1 cellular context compared by ENCODE assay signal in genomic region chr14:76023757-76024156, GRCh38.
TF ChIP-seq lines count a peak whose summit lies in the region.

No MANE protein-coding gene starts in this region.

TF ChIP-seq in GM23338, 12 proteins besides CTCF, POLR2A, EP300 and RAD21:
- TF ChIP-seq, protein P1, sequence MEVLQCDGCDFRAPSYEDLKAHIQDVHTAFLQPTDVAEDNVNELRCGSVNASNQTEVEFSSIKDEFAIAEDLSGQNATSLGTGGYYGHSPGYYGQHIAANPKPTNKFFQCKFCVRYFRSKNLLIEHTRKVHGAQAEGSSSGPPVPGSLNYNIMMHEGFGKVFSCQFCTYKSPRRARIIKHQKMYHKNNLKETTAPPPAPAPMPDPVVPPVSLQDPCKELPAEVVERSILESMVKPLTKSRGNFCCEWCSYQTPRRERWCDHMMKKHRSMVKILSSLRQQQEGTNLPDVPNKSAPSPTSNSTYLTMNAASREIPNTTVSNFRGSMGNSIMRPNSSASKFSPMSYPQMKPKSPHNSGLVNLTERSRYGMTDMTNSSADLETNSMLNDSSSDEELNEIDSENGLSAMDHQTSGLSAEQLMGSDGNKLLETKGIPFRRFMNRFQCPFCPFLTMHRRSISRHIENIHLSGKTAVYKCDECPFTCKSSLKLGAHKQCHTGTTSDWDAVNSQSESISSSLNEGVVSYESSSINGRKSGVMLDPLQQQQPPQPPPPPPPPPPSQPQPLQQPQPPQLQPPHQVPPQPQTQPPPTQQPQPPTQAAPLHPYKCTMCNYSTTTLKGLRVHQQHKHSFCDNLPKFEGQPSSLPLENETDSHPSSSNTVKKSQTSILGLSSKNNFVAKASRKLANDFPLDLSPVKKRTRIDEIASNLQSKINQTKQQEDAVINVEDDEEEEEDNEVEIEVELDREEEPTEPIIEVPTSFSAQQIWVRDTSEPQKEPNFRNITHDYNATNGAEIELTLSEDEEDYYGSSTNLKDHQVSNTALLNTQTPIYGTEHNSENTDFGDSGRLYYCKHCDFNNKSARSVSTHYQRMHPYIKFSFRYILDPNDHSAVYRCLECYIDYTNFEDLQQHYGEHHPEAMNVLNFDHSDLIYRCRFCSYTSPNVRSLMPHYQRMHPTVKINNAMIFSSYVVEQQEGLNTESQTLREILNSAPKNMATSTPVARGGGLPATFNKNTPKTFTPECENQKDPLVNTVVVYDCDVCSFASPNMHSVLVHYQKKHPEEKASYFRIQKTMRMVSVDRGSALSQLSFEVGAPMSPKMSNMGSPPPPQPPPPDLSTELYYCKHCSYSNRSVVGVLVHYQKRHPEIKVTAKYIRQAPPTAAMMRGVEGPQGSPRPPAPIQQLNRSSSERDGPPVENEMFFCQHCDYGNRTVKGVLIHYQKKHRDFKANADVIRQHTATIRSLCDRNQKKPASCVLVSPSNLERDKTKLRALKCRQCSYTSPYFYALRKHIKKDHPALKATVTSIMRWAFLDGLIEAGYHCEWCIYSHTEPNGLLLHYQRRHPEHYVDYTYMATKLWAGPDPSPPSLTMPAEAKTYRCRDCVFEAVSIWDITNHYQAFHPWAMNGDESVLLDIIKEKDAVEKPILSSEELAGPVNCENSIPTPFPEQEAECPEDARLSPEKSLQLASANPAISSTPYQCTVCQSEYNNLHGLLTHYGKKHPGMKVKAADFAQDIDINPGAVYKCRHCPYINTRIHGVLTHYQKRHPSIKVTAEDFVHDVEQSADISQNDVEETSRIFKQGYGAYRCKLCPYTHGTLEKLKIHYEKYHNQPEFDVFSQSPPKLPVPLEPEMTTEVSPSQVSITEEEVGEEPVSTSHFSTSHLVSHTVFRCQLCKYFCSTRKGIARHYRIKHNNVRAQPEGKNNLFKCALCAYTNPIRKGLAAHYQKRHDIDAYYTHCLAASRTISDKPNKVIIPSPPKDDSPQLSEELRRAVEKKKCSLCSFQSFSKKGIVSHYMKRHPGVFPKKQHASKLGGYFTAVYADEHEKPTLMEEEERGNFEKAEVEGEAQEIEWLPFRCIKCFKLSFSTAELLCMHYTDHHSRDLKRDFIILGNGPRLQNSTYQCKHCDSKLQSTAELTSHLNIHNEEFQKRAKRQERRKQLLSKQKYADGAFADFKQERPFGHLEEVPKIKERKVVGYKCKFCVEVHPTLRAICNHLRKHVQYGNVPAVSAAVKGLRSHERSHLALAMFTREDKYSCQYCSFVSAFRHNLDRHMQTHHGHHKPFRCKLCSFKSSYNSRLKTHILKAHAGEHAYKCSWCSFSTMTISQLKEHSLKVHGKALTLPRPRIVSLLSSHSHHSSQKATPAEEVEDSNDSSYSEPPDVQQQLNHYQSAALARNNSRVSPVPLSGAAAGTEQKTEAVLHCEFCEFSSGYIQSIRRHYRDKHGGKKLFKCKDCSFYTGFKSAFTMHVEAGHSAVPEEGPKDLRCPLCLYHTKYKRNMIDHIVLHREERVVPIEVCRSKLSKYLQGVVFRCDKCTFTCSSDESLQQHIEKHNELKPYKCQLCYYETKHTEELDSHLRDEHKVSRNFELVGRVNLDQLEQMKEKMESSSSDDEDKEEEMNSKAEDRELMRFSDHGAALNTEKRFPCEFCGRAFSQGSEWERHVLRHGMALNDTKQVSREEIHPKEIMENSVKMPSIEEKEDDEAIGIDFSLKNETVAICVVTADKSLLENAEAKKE (CRISPR knock-in tag; IDR thresholded peaks at IDR 0.05): no peak
- TF ChIP-seq REST (IDR thresholded peaks at IDR 0.05; ENCODE audit: unreplicated experiment) (no peak), NANOG (IDR thresholded peaks at IDR 0.05; ENCODE audit: borderline replicate concordance) (no peak), STAT1 (IDR thresholded peaks at IDR 0.05; ENCODE audit: unreplicated experiment) (no peak), ZNF331 (CRISPR knock-in tag; IDR thresholded peaks at IDR 0.05; ENCODE audit: low read depth) (no peak), ZNF114 (CRISPR knock-in tag; IDR thresholded peaks at IDR 0.05) (no peak), CREB1 (CRISPR knock-in tag; IDR thresholded peaks at IDR 0.05; ENCODE audit: low read depth) (no peak), POLR2AphosphoS5 (IDR thresholded peaks at IDR 0.05; ENCODE audit: low read depth) (no peak), JUNB (IDR thresholded peaks at IDR 0.05; ENCODE audit: unreplicated experiment) (no peak), EZH2 (IDR thresholded peaks at IDR 0.05; ENCODE audit: low read depth, unreplicated experiment) (no peak), EZH2phosphoT487 (IDR thresholded peaks at IDR 0.05; ENCODE audit: unreplicated experiment) (no peak)
- TF ChIP-seq, protein P2, sequence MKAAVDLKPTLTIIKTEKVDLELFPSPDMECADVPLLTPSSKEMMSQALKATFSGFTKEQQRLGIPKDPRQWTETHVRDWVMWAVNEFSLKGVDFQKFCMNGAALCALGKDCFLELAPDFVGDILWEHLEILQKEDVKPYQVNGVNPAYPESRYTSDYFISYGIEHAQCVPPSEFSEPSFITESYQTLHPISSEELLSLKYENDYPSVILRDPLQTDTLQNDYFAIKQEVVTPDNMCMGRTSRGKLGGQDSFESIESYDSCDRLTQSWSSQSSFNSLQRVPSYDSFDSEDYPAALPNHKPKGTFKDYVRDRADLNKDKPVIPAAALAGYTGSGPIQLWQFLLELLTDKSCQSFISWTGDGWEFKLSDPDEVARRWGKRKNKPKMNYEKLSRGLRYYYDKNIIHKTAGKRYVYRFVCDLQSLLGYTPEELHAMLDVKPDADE (IDR thresholded peaks at IDR 0.05): no peak
